ENCODE assay signal across 15 cellular contexts in the genomic region with DNA sequence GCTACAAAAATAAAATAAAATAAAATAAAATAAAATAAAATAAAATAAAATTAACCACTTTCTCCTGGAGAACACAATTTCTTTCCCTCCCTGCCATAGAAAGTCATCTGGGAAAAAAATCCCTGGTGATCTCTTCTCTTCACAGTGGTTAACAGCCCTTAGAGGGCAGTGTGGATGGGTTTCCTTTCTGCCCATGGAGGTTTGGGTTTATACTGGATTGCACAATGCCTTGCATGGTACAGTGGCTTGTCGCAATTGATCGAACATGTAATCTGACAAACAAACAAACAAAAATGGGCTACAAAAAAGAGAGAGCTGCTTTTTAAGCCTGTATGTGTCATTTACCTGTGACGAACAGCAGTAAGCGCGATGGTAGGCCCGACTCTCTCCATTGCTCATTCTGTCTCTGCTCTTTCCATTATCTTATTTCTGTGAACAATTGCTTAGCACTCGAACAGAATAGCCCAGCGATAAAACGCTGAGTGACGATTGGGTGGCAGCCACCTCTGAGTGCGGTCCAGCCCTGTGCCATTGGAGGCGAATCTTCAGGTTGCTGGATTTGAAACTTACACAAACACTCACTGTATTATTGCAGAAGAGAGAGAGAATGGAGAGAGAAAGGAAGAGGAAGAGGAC.
DNase-seq lines count a peak whose midpoint lies in the region; ATAC-seq and TF ChIP-seq lines count a peak whose summit lies in the region.
"Had no signal": no experiment of that assay in that cellular context is flagged by ENCODE, and none has a peak within 500 bp of the region (broad histone marks: within the 10 kb centered on the region; RNA-seq: fewer than 3 reads in every experiment).

No MANE protein-coding gene starts in this region.

- H3K27me3 Mint-ChIP-seq in nephron progenitor cell (ENCODE audit: low read depth, poor library complexity) = peaks cover 9% of the 10 kb centered on the region
- H3K27me3 Mint-ChIP-seq: activated B cell treated with CpG ODN at 0.5 μM for 24 hours had no signal

- peaks cover 57% of the 10 kb centered on the region for H3K4me1 ChIP-seq in Loucy (ENCODE audit: insufficient read depth, low read length, poor library complexity, severe bottlenecking)
- peaks cover 0 to 4% of the 10 kb centered on the region in 2 donors for H3K4me1 ChIP-seq in uterus

- H3K79me2 ChIP-seq in Loucy (ENCODE audit: insufficient read depth, low read length) = no peaks in the 10 kb centered on the region

- no peak for ATAC-seq in GM21515 (IDR thresholded peaks at IDR 0.05; ENCODE audit: unreplicated experiment)

- H3K4me2 ChIP-seq in Loucy (ENCODE audit: low read depth, low read length, poor library complexity, severe bottlenecking) = peak overlapping the region; percentile 7

- H4K20me1 ChIP-seq in Loucy (ENCODE audit: insufficient read depth, low read length, poor library complexity, severe bottlenecking) = no peaks in the 10 kb centered on the region

- DNase-seq in NCI-H1417 (lab: John Stamatoyannopoulos, UW) (peak; percentile 9 to 57 (median 11)), NCI-H1417 treated with DMSO at 0.1 percent for 48 hours (lab: John Stamatoyannopoulos, UW) (no peak), choroid plexus epithelial cell (ENCODE audit: low read depth) (no peak), nephron progenitor cell (no peak), NK-92 (lab: John Stamatoyannopoulos, UW; ENCODE audit: unreplicated experiment) (no peak), uterus (no peak)
- DNase-seq: activated B cell treated with CpG ODN at 0.5 μM for 24 hours; activated T-cell treated with anti-CD3 and anti-CD28 coated beads, Interleukin-2, amount 50 U/mL, for 1 hour; NCI-H1436 treated with DMSO at 0.1 percent for 48 hours; stimulated activated CD4-positive, alpha-beta T cell treated with anti-CD3 and anti-CD28 coated beads, Interleukin-1b, Interleukin-23, amount 100 ng/mL, for 48 hours; stimulated activated naive CD4-positive, alpha-beta T cell treated with Interleukin-2 at 50 U/mL for 16 hours had no signal

- TF ChIP-seq CTCF in Loucy (conservative IDR thresholded peaks at IDR 0.05; ENCODE audit: low read length) (peak; percentile 54), choroid plexus epithelial cell (conservative IDR thresholded peaks at IDR 0.05; ENCODE audit: low read depth, low read length) (peak; percentile 25), nephron progenitor cell (IDR thresholded peaks at IDR 0.05) (no peak), uterus (IDR thresholded peaks at IDR 0.05) (no peak)

- peak overlapping the region; percentile 64 for H3K9ac ChIP-seq in Loucy (ENCODE audit: low read depth, low read length, poor library complexity, severe bottlenecking)

- H3K27me3 ChIP-seq in Loucy (ENCODE audit: insufficient read depth, low read length, poor library complexity, severe bottlenecking) (no peaks in the 10 kb centered on the region), uterus (no peaks in the 10 kb centered on the region)

- H3K36me3 Mint-ChIP-seq in nephron progenitor cell (ENCODE audit: low read depth) = peaks cover 5% of the 10 kb centered on the region
- H3K36me3 Mint-ChIP-seq: brain had no signal

- TF ChIP-seq POLR2A in uterus (IDR thresholded peaks at IDR 0.05) = no peak

- peaks cover 56% of the 10 kb centered on the region for H3K4me1 Mint-ChIP-seq in nephron progenitor cell

- H3K4me3 ChIP-seq in Loucy (ENCODE audit: low read length, poor library complexity, severe bottlenecking) (no peak overlapping the region), choroid plexus epithelial cell (ENCODE audit: low read depth, low read length) (no peak overlapping the region), uterus (no peak overlapping the region)

- H3K27ac Mint-ChIP-seq in nephron progenitor cell = peak overlapping the region; percentile 55
- H3K27ac Mint-ChIP-seq: activated B cell treated with CpG ODN at 0.5 μM for 24 hours, brain had no signal

- H3K9me2 ChIP-seq in Loucy (replicated peaks; ENCODE audit: low read depth, low read length) = no peaks in the 10 kb centered on the region

- peaks cover 6% of the 10 kb centered on the region; the same call in 1 of the 2 replicates for H3K9me3 ChIP-seq in Loucy (ENCODE audit: insufficient read depth, low read depth, low read length)
- H3K9me3 ChIP-seq in uterus = no peaks in the 10 kb centered on the region

- no peak overlapping the region for H3K4me3 Mint-ChIP-seq in nephron progenitor cell
- H3K4me3 Mint-ChIP-seq: activated B cell treated with CpG ODN at 0.5 μM for 24 hours had no signal

- H3K9me3 Mint-ChIP-seq in nephron progenitor cell = peaks cover 19% of the 10 kb centered on the region
- H3K9me3 Mint-ChIP-seq: activated B cell treated with CpG ODN at 0.5 μM for 24 hours had no signal

- no peaks in the 10 kb centered on the region for H3F3A ChIP-seq in Loucy (ENCODE audit: low read depth)

- H3K27ac ChIP-seq in uterus = no peak overlapping the region
- H3K27ac ChIP-seq: RWPE1 had no signal

- peaks cover 5% of the 10 kb centered on the region; the same call in 1 of the 2 replicates for H3K36me3 ChIP-seq in Loucy (ENCODE audit: insufficient read depth, low read length)
- no peaks in the 10 kb centered on the region for H3K36me3 ChIP-seq in uterus

- intact Hi-C loops in uterus (cut with DNase I; ENCODE audit: low total_unique reads) = no loop called here

- H2AFZ ChIP-seq in Loucy (ENCODE audit: low read length) = peak overlapping the region; percentile 34; the same call in 1 of the 2 replicates

Comparison
In these comparisons a context has a peak if more than half of its experiments do, and no peak if none do; other contexts are left out.
1. DNase-seq: peak in NCI-H1417 (3 of 3); none in NCI-H1417 treated with DMSO at 0.1 percent for 48 hours (single experiment), choroid plexus epithelial cell (single experiment), nephron progenitor cell (single experiment), NK-92 (single experiment) and uterus (0 of 2).
2. CTCF ChIP-seq: peak in Loucy (single experiment) and choroid plexus epithelial cell (single experiment); none in nephron progenitor cell (single experiment) and uterus (0 of 4).